In the genomic region with DNA sequence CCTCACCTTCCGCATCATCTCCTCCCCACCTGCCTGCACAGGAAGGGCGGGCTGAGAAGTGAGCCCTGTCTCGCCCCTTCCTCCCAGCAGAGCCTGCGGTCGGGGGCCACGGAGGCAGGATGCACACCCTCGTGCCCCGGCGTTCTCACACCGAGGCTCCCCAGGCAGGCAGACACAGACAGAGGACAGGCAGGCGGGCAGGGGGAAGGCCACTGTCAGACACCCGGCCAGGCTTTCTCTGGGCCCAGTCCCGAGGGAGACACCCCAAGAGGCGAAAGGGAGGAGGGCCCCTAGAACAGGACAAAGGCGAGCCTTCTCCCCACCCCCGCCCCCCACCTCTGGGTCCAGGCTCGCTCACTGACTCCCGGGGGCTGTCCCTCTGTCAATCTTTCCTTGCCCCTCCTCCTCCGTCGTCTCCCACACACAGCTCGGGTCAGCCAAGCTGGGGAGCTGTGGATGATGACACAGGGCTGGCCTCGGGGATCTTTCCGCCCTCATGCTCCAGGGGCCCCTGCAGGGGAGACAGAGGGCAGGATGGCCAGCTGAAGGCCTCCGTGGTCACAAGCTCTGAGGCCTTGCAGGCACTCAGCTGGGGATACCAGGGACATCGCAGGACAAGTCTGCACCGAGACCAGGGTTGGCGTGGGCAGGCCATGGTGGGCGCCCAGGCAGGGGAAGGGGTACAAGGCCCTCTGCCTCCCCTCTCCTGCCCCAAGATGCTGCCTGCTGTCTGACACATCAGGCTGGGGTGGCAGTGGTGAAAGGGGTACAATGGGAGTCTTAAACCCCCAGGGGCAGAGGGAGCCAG, we compare ENCODE assay signal across 8 cellular contexts. TPM values are rescaled to one million over a fixed set of nuclear protein-coding genes. Genes with fewer than 3 reads are reported as not detected.
DNase-seq lines count a peak whose midpoint lies in the region; ATAC-seq, FAIRE-seq and TF ChIP-seq lines count a peak whose summit lies in the region.

No MANE protein-coding gene starts in this region.

- H3K9me3 ChIP-seq in kidney (ENCODE audit: control insufficient read depth in 1 of 2, low read length in 2 of 2), result no peaks in the 10 kb centered on the region

- peak overlapping the region; percentile 7 to 63 for H3K27ac ChIP-seq in kidney (ENCODE audit: low read depth in 2 of 2, low read length in 2 of 2)

- no peak for FAIRE-seq in kidney (lab: Jason Lieb, UNC)

- H3K36me3 ChIP-seq in kidney (ENCODE audit: control insufficient read depth in 1 of 2, insufficient read depth in 2 of 2, low read length in 2 of 2), result no peaks in the 10 kb centered on the region

- H3K4me1 ChIP-seq in kidney (ENCODE audit: control insufficient read depth in 1 of 2, insufficient read depth in 1 of 2, low read depth in 1 of 2, low read length in 2 of 2), result peaks cover 16 to 33% of the 10 kb centered on the region in 2 donors

- intact Hi-C loops in kidney (cut with DNase I), result no loop called here

- ATAC-seq in GM19455 (IDR thresholded peaks at IDR 0.05; ENCODE audit: unreplicated experiment) (peak; percentile 55), HG03521 (IDR thresholded peaks at IDR 0.05; ENCODE audit: unreplicated experiment) (peak; percentile 36)

- no peak for TF ChIP-seq CTCF in kidney (IDR thresholded peaks at IDR 0.05; ENCODE audit: borderline replicate concordance, extremely low read depth, insufficient read depth)

- H3K4me3 ChIP-seq in kidney (ENCODE audit: low read length in 2 of 2), result no peak overlapping the region

- peak overlapping the region in 1 of 2 donors; percentile 26 for H3K9ac ChIP-seq in kidney (ENCODE audit: low read length in 2 of 2)

- peak; percentile 58 to 65 for DNase-seq in activated T-helper 1 cell treated with anti-CD3 and anti-CD28 coated beads, Interleukin-2, amount 50 U/mL, for 16 hours (ENCODE audit: low read depth in 1 of 2, low spot score in 1 of 2)
- DNase-seq in kidney (no peak), NCI-H345 (lab: John Stamatoyannopoulos, UW) (no peak), NCI-H1092 treated with DMSO at 0.1 percent for 48 hours (lab: John Stamatoyannopoulos, UW) (no peak), NCI-H82 treated with DMSO at 0.1 percent for 48 hours (lab: John Stamatoyannopoulos, UW; ENCODE audit: unreplicated experiment) (no peak)
- DNase-seq in stimulated activated CD4-positive, alpha-beta T cell treated with anti-CD3 and anti-CD28 coated beads, TNF-alpha, amount 100 ng/mL, for 48 hours (ENCODE audit: low read depth in 3 of 3), result peak in 2 of 3 donors; percentile 49 to 57

RNA-seq across cellular contexts. Expression of gene BIN1, which starts 24.9 kb away (rescaled TPM):
- 121 TPM for total RNA-seq in kidney
- polyA plus RNA-seq in kidney (ENCODE audit: insufficient read depth, low read depth, low replicate concordance), result 167 TPM

Comparison
In these comparisons a context has a peak if more than half of its experiments do, and no peak if none do; other contexts are left out.
1. DNase-seq: peak in activated T-helper 1 cell treated with anti-CD3 and anti-CD28 coated beads, Interleukin-2, amount 50 U/mL, for 16 hours (2 of 2) and stimulated activated CD4-positive, alpha-beta T cell treated with anti-CD3 and anti-CD28 coated beads, TNF-alpha, amount 100 ng/mL, for 48 hours (2 of 3); none in kidney (single experiment), NCI-H345 (single experiment), NCI-H1092 treated with DMSO at 0.1 percent for 48 hours (single experiment) and NCI-H82 treated with DMSO at 0.1 percent for 48 hours (single experiment).